9 cellular contexts compared by ENCODE assay signal in genomic region chr5:963310-963672, GRCh38. TPM values are rescaled to one million over a fixed set of nuclear protein-coding genes. Genes with fewer than 3 reads are reported as not detected.
DNase-seq lines count a peak whose midpoint lies in the region; ATAC-seq and TF ChIP-seq lines count a peak whose summit lies in the region.
"Had no signal": no experiment of that assay in that cellular context is flagged by ENCODE, and none has a peak within 500 bp of the region (broad histone marks: within the 10 kb centered on the region; RNA-seq: fewer than 3 reads in every experiment).

No MANE protein-coding gene starts in this region.

- peak overlapping the region; percentile 90 for H3K27ac Mint-ChIP-seq in activated CD8-positive, alpha-beta T cell treated with anti-CD3 and anti-CD28 coated beads for 36 hours
- no peak overlapping the region for H3K27ac Mint-ChIP-seq in natural killer cell treated with Interleukin-12 subunit alpha and Interleukin-12 subunit beta and Interleukin-15 and Interleukin-18, amount 100 ng/mL, for 72 hours

- no peaks in the 10 kb centered on the region for H3K27me3 ChIP-seq in right atrium auricular region

- POLR2A ChIA-PET in activated CD8-positive, alpha-beta T cell treated with anti-CD3 and anti-CD28 coated beads for 36 hours (lab: Charles Lee), result interaction anchor here (1.0 to 1.3 kb wide), 2 partner anchors 31 to 142 kb away, joined by 3 to 4 read pairs; no protein-coding TSS in a partner anchor

- no peaks in the 10 kb centered on the region for H3K36me3 Mint-ChIP-seq in activated CD8-positive, alpha-beta T cell treated with anti-CD3 and anti-CD28 coated beads for 36 hours (ENCODE audit: low read depth)
- no peaks in the 10 kb centered on the region for H3K36me3 Mint-ChIP-seq in natural killer cell treated with Interleukin-12 subunit alpha and Interleukin-12 subunit beta and Interleukin-15 and Interleukin-18, amount 100 ng/mL, for 72 hours

- intact Hi-C loops in activated CD8-positive, alpha-beta T cell treated with anti-CD3 and anti-CD28 coated beads for 36 hours (cut with micrococcal nuclease), result no loop called here

- TF ChIP-seq CTCF in activated CD8-positive, alpha-beta T cell treated with anti-CD3 and anti-CD28 coated beads for 36 hours (IDR thresholded peaks at IDR 0.05), result no peak
- no peak for TF ChIP-seq CTCF in right atrium auricular region (IDR thresholded peaks at IDR 0.05)

- no peak overlapping the region for H3K27ac ChIP-seq in right atrium auricular region
- H3K27ac ChIP-seq: brain microvascular endothelial cell had no signal

- no peaks in the 10 kb centered on the region for H3K36me3 ChIP-seq in right atrium auricular region
- H3K36me3 ChIP-seq: brain microvascular endothelial cell had no signal

- H3K9me3 ChIP-seq in right atrium auricular region, result no peaks in the 10 kb centered on the region

- peaks cover 27% of the 10 kb centered on the region for H3K27me3 Mint-ChIP-seq in activated CD8-positive, alpha-beta T cell treated with anti-CD3 and anti-CD28 coated beads for 36 hours
- peaks cover 28 to 30% of the 10 kb centered on the region in 2 donors for H3K27me3 Mint-ChIP-seq in natural killer cell treated with Interleukin-12 subunit alpha and Interleukin-12 subunit beta and Interleukin-15 and Interleukin-18, amount 100 ng/mL, for 72 hours

- no peaks in the 10 kb centered on the region for H3K9me3 Mint-ChIP-seq in activated CD8-positive, alpha-beta T cell treated with anti-CD3 and anti-CD28 coated beads for 36 hours
- no peaks in the 10 kb centered on the region for H3K9me3 Mint-ChIP-seq in natural killer cell treated with Interleukin-12 subunit alpha and Interleukin-12 subunit beta and Interleukin-15 and Interleukin-18, amount 100 ng/mL, for 72 hours

- H3K4me1 ChIP-seq in right atrium auricular region, result peaks cover 0 to 19% of the 10 kb centered on the region in 2 donors

- ATAC-seq in GM19035 (IDR thresholded peaks at IDR 0.05; ENCODE audit: unreplicated experiment) (peak; percentile 22), HG02885 (IDR thresholded peaks at IDR 0.05; ENCODE audit: poor library complexity, unreplicated experiment) (peak; percentile 28), HG02870 (IDR thresholded peaks at IDR 0.05; ENCODE audit: unreplicated experiment) (no peak)
- ATAC-seq in activated CD8-positive, alpha-beta T cell treated with anti-CD3 and anti-CD28 coated beads for 36 hours, result no peak
- peak; percentile 8 to 25 for ATAC-seq in natural killer cell treated with Interleukin-12 subunit alpha and Interleukin-12 subunit beta and Interleukin-15 and Interleukin-18, amount 100 ng/mL, for 72 hours

- DNase-seq in activated CD8-positive, alpha-beta T cell treated with anti-CD3 and anti-CD28 coated beads for 36 hours, result no peak
- DNase-seq in natural killer cell treated with Interleukin-12 subunit alpha and Interleukin-12 subunit beta and Interleukin-15 and Interleukin-18, amount 100 ng/mL, for 72 hours (ENCODE audit: low spot score), result no peak
- DNase-seq in NCI-H1092 treated with DMSO at 0.1 percent for 48 hours (lab: John Stamatoyannopoulos, UW) (no peak), right atrium auricular region (ENCODE audit: low spot score) (no peak)
- DNase-seq: brain microvascular endothelial cell, NCI-H226 had no signal

- H3K4me3 Mint-ChIP-seq in activated CD8-positive, alpha-beta T cell treated with anti-CD3 and anti-CD28 coated beads for 36 hours, result peak overlapping the region; percentile 59
- peak overlapping the region; percentile 33 for H3K4me3 Mint-ChIP-seq in natural killer cell treated with Interleukin-12 subunit alpha and Interleukin-12 subunit beta and Interleukin-15 and Interleukin-18, amount 100 ng/mL, for 72 hours

- CTCF ChIA-PET in activated CD8-positive, alpha-beta T cell treated with anti-CD3 and anti-CD28 coated beads for 36 hours (lab: Charles Lee), result no interaction called here

- H3K4me1 Mint-ChIP-seq in activated CD8-positive, alpha-beta T cell treated with anti-CD3 and anti-CD28 coated beads for 36 hours (ENCODE audit: low read depth), result peaks cover 32% of the 10 kb centered on the region
- H3K4me1 Mint-ChIP-seq in natural killer cell treated with Interleukin-12 subunit alpha and Interleukin-12 subunit beta and Interleukin-15 and Interleukin-18, amount 100 ng/mL, for 72 hours (ENCODE audit: low read depth in 2 of 2), result peaks cover 18 to 19% of the 10 kb centered on the region in 2 donors

- H3K4me3 ChIP-seq in right atrium auricular region, result no peak overlapping the region

RNA-seq across cellular contexts. Expression of gene NKD2, which starts 45.3 kb away (rescaled TPM):
- 1 to 10 TPM; 1.5 to 2.3 TPM for total RNA-seq in activated CD8-positive, alpha-beta T cell treated with anti-CD3 and anti-CD28 coated beads for 36 hours
- total RNA-seq in natural killer cell treated with Interleukin-12 subunit alpha and Interleukin-12 subunit beta and Interleukin-15 and Interleukin-18, amount 100 ng/mL, for 72 hours, result under 1 TPM in 1 of 2 donors, not detected in 1; 0.53 TPM
- 1 to 10 TPM; 2.4 to 2.8 TPM for total RNA-seq in right atrium auricular region

Comparison
In these comparisons a context has a peak if more than half of its experiments do, and no peak if none do; other contexts are left out.
1. ATAC-seq: peak in GM19035 (single experiment), HG02885 (single experiment) and natural killer cell treated with Interleukin-12 subunit alpha and Interleukin-12 subunit beta and Interleukin-15 and Interleukin-18, amount 100 ng/mL, for 72 hours (2 of 2); none in activated CD8-positive, alpha-beta T cell treated with anti-CD3 and anti-CD28 coated beads for 36 hours (single experiment) and HG02870 (single experiment).